17 cellular contexts compared by ENCODE assay signal in genomic region chr14:54792288-54792687, GRCh38.
DNase-seq lines count a peak whose midpoint lies in the region; ATAC-seq, FAIRE-seq and TF ChIP-seq lines count a peak whose summit lies in the region.
"Had no signal": no experiment of that assay in that cellular context is flagged by ENCODE, and none has a peak within 500 bp of the region (broad histone marks: within the 10 kb centered on the region; RNA-seq: fewer than 3 reads in every experiment).

No MANE protein-coding gene starts in this region.

- no peaks in the 10 kb centered on the region for H3F3A ChIP-seq in GM23338 (replicated peaks; ENCODE audit: low read depth)

- CTCF ChIA-PET in WTC11 (lab: Charles Lee) = interaction anchor here (0.6 to 2.5 kb wide), 7 partner anchors 10 to 226 kb away, joined by 3 to 16 read pairs (median 5); no protein-coding TSS in a partner anchor

- H3K4me3 ChIP-seq in GM23338 = no peak overlapping the region
- H3K4me3 ChIP-seq: BLaER1 treated with 17β-estradiol and CSF1 and Interleukin-3, amounts not matched to agents 10 nM and 100 nM had no signal

- no peak overlapping the region for H3K27ac ChIP-seq in GM23338 (ENCODE audit: low read depth)
- H3K27ac ChIP-seq: BLaER1 treated with 17β-estradiol and CSF1 and Interleukin-3, amounts not matched to agents 10 nM and 100 nM; HL-60 had no signal

- no peaks in the 10 kb centered on the region for H3K36me3 Mint-ChIP-seq in GM23338 (ENCODE audit: low read depth)
- no peaks in the 10 kb centered on the region for H3K36me3 Mint-ChIP-seq in WTC11
- no peaks in the 10 kb centered on the region for H3K36me3 Mint-ChIP-seq in activated T-cell treated with anti-CD3 and anti-CD28 coated beads, Interleukin-2, amount 50 U/mL, for 24 hours (ENCODE audit: low read depth)
- H3K36me3 Mint-ChIP-seq: CD8-positive, alpha-beta T cell had no signal

- no peaks in the 10 kb centered on the region for H3K4me1 ChIP-seq in GM23338 (ENCODE audit: insufficient read depth)

- H3K4me1 Mint-ChIP-seq in GM23338 (peaks cover 13% of the 10 kb centered on the region), WTC11 (peaks cover 14% of the 10 kb centered on the region)
- H3K4me1 Mint-ChIP-seq in activated T-cell treated with anti-CD3 and anti-CD28 coated beads, Interleukin-2, amount 50 U/mL, for 24 hours (ENCODE audit: low read depth) = no peaks in the 10 kb centered on the region
- H3K4me1 Mint-ChIP-seq: B cell had no signal

- H3K27me3 ChIP-seq in GM23338 (ENCODE audit: insufficient read depth) = no peaks in the 10 kb centered on the region
- H3K27me3 ChIP-seq: BLaER1 treated with 17β-estradiol and CSF1 and Interleukin-3, amounts not matched to agents 10 nM and 100 nM had no signal

- 0 out of 2 replicates have a peak, but pooled peaks cover 3% of the 10 kb centered on the region for H3K9me2 ChIP-seq in GM23338 (ENCODE audit: insufficient read depth)

- no peaks in the 10 kb centered on the region for H3K9me3 Mint-ChIP-seq in GM23338
- peaks cover 6% of the 10 kb centered on the region for H3K9me3 Mint-ChIP-seq in WTC11
- H3K9me3 Mint-ChIP-seq in activated T-cell treated with anti-CD3 and anti-CD28 coated beads, Interleukin-2, amount 50 U/mL, for 24 hours = no peaks in the 10 kb centered on the region

- ATAC-seq in GM23338 (peak; percentile 91), WTC11 (peak; percentile 89), left lobe of liver (no peak)
- ATAC-seq: CD8-positive, alpha-beta T cell had no signal

- TF ChIP-seq CTCF in GM23338 (conservative IDR thresholded peaks at IDR 0.05; ENCODE audit: low read depth in 2 of 2) = no peak
- TF ChIP-seq CTCF in WTC11 (IDR thresholded peaks at IDR 0.05) = no peak

- no peak overlapping the region for H3K4me3 Mint-ChIP-seq in GM23338
- H3K4me3 Mint-ChIP-seq in WTC11 = no peak overlapping the region
- no peak overlapping the region for H3K4me3 Mint-ChIP-seq in activated T-cell treated with anti-CD3 and anti-CD28 coated beads, Interleukin-2, amount 50 U/mL, for 24 hours
- H3K4me3 Mint-ChIP-seq: B cell; CD8-positive, alpha-beta T cell had no signal

- H3K79me2 ChIP-seq in GM23338 (replicated peaks; ENCODE audit: insufficient read depth) = no peaks in the 10 kb centered on the region

- H3K27ac Mint-ChIP-seq in GM23338 (no peak overlapping the region), WTC11 (no peak overlapping the region; the same call in 1 of the 2 replicates)
- no peak overlapping the region for H3K27ac Mint-ChIP-seq in activated T-cell treated with anti-CD3 and anti-CD28 coated beads, Interleukin-2, amount 50 U/mL, for 24 hours
- H3K27ac Mint-ChIP-seq: B cell; CD8-positive, alpha-beta T cell had no signal

- H3K36me3 ChIP-seq in GM23338 (ENCODE audit: insufficient read depth) = no peaks in the 10 kb centered on the region

- H4K20me1 ChIP-seq in GM23338 (replicated peaks; ENCODE audit: insufficient read depth) = no peaks in the 10 kb centered on the region
- H4K20me1 ChIP-seq: BLaER1 treated with 17β-estradiol and CSF1 and Interleukin-3, amounts not matched to agents 10 nM and 100 nM had no signal

- no peak overlapping the region for H3K4me2 ChIP-seq in GM23338
- H3K4me2 ChIP-seq: BLaER1 treated with 17β-estradiol and CSF1 and Interleukin-3, amounts not matched to agents 10 nM and 100 nM had no signal

- POLR2A ChIA-PET in WTC11 (lab: Charles Lee) = no interaction called here

- DNase-seq in GM23338 (ENCODE audit: low spot score) (peak; percentile 25), WTC11 (ENCODE audit: low spot score) (no peak), left lobe of liver (ENCODE audit: low spot score) (peak; percentile 26), posterior vena cava (ENCODE audit: low spot score) (peak; percentile 58), frontal cortex (ENCODE audit: low spot score in 2 of 2) (no peak), H4 (ENCODE audit: low spot score) (no peak)
- DNase-seq in activated T-cell treated with anti-CD3 and anti-CD28 coated beads, Interleukin-2, amount 50 U/mL, for 24 hours = no peak
- DNase-seq: Calu3; CD8-positive, alpha-beta T cell; DMS79 treated with DMSO at 0.1 percent for 48 hours; HCEC 1CT had no signal

- H2AFZ ChIP-seq in GM23338 = no peak overlapping the region; the same call in 1 of the 2 replicates

- FAIRE-seq in frontal cortex (lab: Jason Lieb, UNC) = no peak
- FAIRE-seq: GM12891, GM18507, H1 had no signal

- H3K27me3 Mint-ChIP-seq in GM23338 (ENCODE audit: insufficient read depth, low read depth, poor library complexity) (peaks cover 4% of the 10 kb centered on the region), WTC11 (ENCODE audit: low read depth) (no peaks in the 10 kb centered on the region; the same call in 1 of the 2 replicates)
- H3K27me3 Mint-ChIP-seq in activated T-cell treated with anti-CD3 and anti-CD28 coated beads, Interleukin-2, amount 50 U/mL, for 24 hours = no peaks in the 10 kb centered on the region
- H3K27me3 Mint-ChIP-seq: B cell had no signal

- intact Hi-C loops in posterior vena cava (cut with DNase I) = no loop called here

TF ChIP-seq in GM23338, 12 proteins besides CTCF, POLR2A, EP300 and RAD21 (continues in another document):
- no peak for TF ChIP-seq STAT1 (IDR thresholded peaks at IDR 0.05; ENCODE audit: unreplicated experiment)
- no peak for TF ChIP-seq CREB1 (CRISPR knock-in tag; IDR thresholded peaks at IDR 0.05; ENCODE audit: low read depth)
- no peak for TF ChIP-seq POLR2AphosphoS5 (IDR thresholded peaks at IDR 0.05; ENCODE audit: low read depth)
- no peak for TF ChIP-seq EZH2phosphoT487 (IDR thresholded peaks at IDR 0.05; ENCODE audit: unreplicated experiment)
- no peak for TF ChIP-seq JUNB (IDR thresholded peaks at IDR 0.05; ENCODE audit: unreplicated experiment)

TF ChIP-seq in WTC11, 78 proteins besides CTCF, POLR2A, EP300 and RAD21:
- TF ChIP-seq ZNF532 (CRISPR knock-in tag; IDR thresholded peaks at IDR 0.05; ENCODE audit: borderline replicate concordance) (no peak), NR1H2 (CRISPR knock-in tag; IDR thresholded peaks at IDR 0.05) (no peak), ZNF423 (CRISPR knock-in tag; IDR thresholded peaks at IDR 0.05) (no peak), IRF1 (CRISPR knock-in tag; IDR thresholded peaks at IDR 0.05) (no peak), CREM (CRISPR knock-in tag; IDR thresholded peaks at IDR 0.05) (no peak), ELF4 (CRISPR knock-in tag; IDR thresholded peaks at IDR 0.05; ENCODE audit: low read depth) (no peak), MLX (CRISPR knock-in tag; IDR thresholded peaks at IDR 0.05) (no peak), ETV6 (CRISPR knock-in tag; IDR thresholded peaks at IDR 0.05) (no peak), GABPB1 (CRISPR knock-in tag; IDR thresholded peaks at IDR 0.05) (no peak), TEAD4 (CRISPR knock-in tag; IDR thresholded peaks at IDR 0.05) (no peak)

Comparison
In these comparisons a context has a peak if more than half of its experiments do, and no peak if none do; other contexts are left out.
1. DNase-seq: peak in GM23338 (single experiment), left lobe of liver (single experiment) and posterior vena cava (single experiment); none in WTC11 (single experiment), frontal cortex (0 of 2), activated T-cell treated with anti-CD3 and anti-CD28 coated beads, Interleukin-2, amount 50 U/mL, for 24 hours (single experiment) and H4 (single experiment).